In genomic region chr2:123128951-123129350, GRCh38 we compare ENCODE assay signal across 30 cellular contexts.
"Had no signal": no experiment of that assay in that cellular context is flagged by ENCODE, and none has a peak within 500 bp of the region (broad histone marks: within the 10 kb centered on the region; RNA-seq: fewer than 3 reads in every experiment).

No MANE protein-coding gene starts in this region.

- H3K36me3 Mint-ChIP-seq: activated naive CD4-positive, alpha-beta T cell treated with anti-CD3 and anti-CD28 coated beads, Interleukin-2, amount 10 ng/mL, durations not matched to agents 7 days and 5 days; activated naive CD8-positive, alpha-beta T cell treated with anti-CD3 and anti-CD28 coated beads, Interleukin-2, amount 10 ng/mL, durations not matched to agents 7 days and 5 days; brain had no signal

- H3K36me3 ChIP-seq: ascending aorta, breast epithelium, esophagus muscularis mucosa, gastrocnemius medialis had no signal

- H3K27ac ChIP-seq: ascending aorta, breast epithelium, esophagus muscularis mucosa, foreskin keratinocyte, gastrocnemius medialis, VCaP had no signal

- H3K4me3 Mint-ChIP-seq: activated CD4-positive, alpha-beta memory T cell treated with anti-CD3 and anti-CD28 coated beads, Interleukin-2, amount 10 ng/mL, durations not matched to agents 7 days and 5 days; activated CD4-positive, alpha-beta T cell treated with anti-CD3 and anti-CD28 coated beads, Interleukin-2, amount 10 ng/mL, durations not matched to agents 7 days and 5 days; activated naive CD4-positive, alpha-beta T cell treated with anti-CD3 and anti-CD28 coated beads, Interleukin-2, amount 10 ng/mL, durations not matched to agents 7 days and 5 days; activated naive CD8-positive, alpha-beta T cell treated with anti-CD3 and anti-CD28 coated beads, Interleukin-2, amount 10 ng/mL, durations not matched to agents 7 days and 5 days; activated T-cell treated with anti-CD3 and anti-CD28 coated beads, Interleukin-2, amount 50 U/mL, for 24 hours; activated T-cell treated with anti-CD3 and anti-CD28 coated beads, Interleukin-2, amount 50 U/mL, for 72 hours; brain; central memory CD8-positive, alpha-beta T cell; effector memory CD8-positive, alpha-beta T cell; WTC11 had no signal

- H3K4me1 Mint-ChIP-seq: activated CD4-positive, alpha-beta memory T cell treated with anti-CD3 and anti-CD28 coated beads, Interleukin-2, amount 10 ng/mL, durations not matched to agents 7 days and 5 days; activated CD4-positive, alpha-beta T cell treated with anti-CD3 and anti-CD28 coated beads, Interleukin-2, amount 10 ng/mL, durations not matched to agents 7 days and 5 days; activated naive CD4-positive, alpha-beta T cell treated with anti-CD3 and anti-CD28 coated beads, Interleukin-2, amount 10 ng/mL, durations not matched to agents 7 days and 5 days; activated naive CD8-positive, alpha-beta T cell treated with anti-CD3 and anti-CD28 coated beads, Interleukin-2, amount 10 ng/mL, durations not matched to agents 7 days and 5 days; brain; central memory CD8-positive, alpha-beta T cell; WTC11 had no signal

- H3K27me3 ChIP-seq: ascending aorta, breast epithelium, esophagus muscularis mucosa, foreskin keratinocyte, gastrocnemius medialis had no signal

- H3K27me3 Mint-ChIP-seq: activated CD4-positive, alpha-beta memory T cell treated with anti-CD3 and anti-CD28 coated beads, Interleukin-2, amount 10 ng/mL, durations not matched to agents 7 days and 5 days; activated CD4-positive, alpha-beta T cell treated with anti-CD3 and anti-CD28 coated beads, Interleukin-2, amount 10 ng/mL, durations not matched to agents 7 days and 5 days; activated naive CD4-positive, alpha-beta T cell treated with anti-CD3 and anti-CD28 coated beads, Interleukin-2, amount 10 ng/mL, durations not matched to agents 7 days and 5 days; activated naive CD8-positive, alpha-beta T cell treated with anti-CD3 and anti-CD28 coated beads, Interleukin-2, amount 10 ng/mL, durations not matched to agents 7 days and 5 days; activated T-cell treated with anti-CD3 and anti-CD28 coated beads, Interleukin-2, amount 50 U/mL, for 24 hours; central memory CD8-positive, alpha-beta T cell; effector memory CD8-positive, alpha-beta T cell had no signal

- H3K27ac Mint-ChIP-seq: activated CD4-positive, alpha-beta memory T cell treated with anti-CD3 and anti-CD28 coated beads, Interleukin-2, amount 10 ng/mL, durations not matched to agents 7 days and 5 days; activated CD4-positive, alpha-beta T cell treated with anti-CD3 and anti-CD28 coated beads, Interleukin-2, amount 10 ng/mL, durations not matched to agents 7 days and 5 days; activated naive CD4-positive, alpha-beta T cell treated with anti-CD3 and anti-CD28 coated beads, Interleukin-2, amount 10 ng/mL, durations not matched to agents 7 days and 5 days; activated naive CD4-positive, alpha-beta T cell treated with anti-CD3 and anti-CD28 coated beads, Interleukin-2, amount 50 U/mL, for 72 hours; activated naive CD8-positive, alpha-beta T cell treated with anti-CD3 and anti-CD28 coated beads, Interleukin-2, amount 10 ng/mL, durations not matched to agents 7 days and 5 days; activated T-cell treated with anti-CD3 and anti-CD28 coated beads, Interleukin-2, amount 50 U/mL, for 24 hours; activated T-cell treated with anti-CD3 and anti-CD28 coated beads, Interleukin-2, amount 50 U/mL, for 72 hours; brain; effector memory CD8-positive, alpha-beta T cell; WTC11 had no signal

- H3K4me3 ChIP-seq: ascending aorta, breast epithelium, esophagus muscularis mucosa, gastrocnemius medialis had no signal

- ATAC-seq: activated naive CD4-positive, alpha-beta T cell treated with anti-CD3 and anti-CD28 coated beads, Interleukin-2, amount 50 U/mL, for 72 hours; activated T-cell treated with anti-CD3 and anti-CD28 coated beads, Interleukin-2, amount 50 U/mL, for 72 hours; effector memory CD8-positive, alpha-beta T cell; foreskin keratinocyte; gastrocnemius medialis; WTC11 had no signal

- H3K9me3 ChIP-seq: gastrocnemius medialis had no signal

- DNase-seq: activated CD4-positive, alpha-beta memory T cell treated with anti-CD3 and anti-CD28 coated beads, Interleukin-2, amount 10 ng/mL, durations not matched to agents 7 days and 5 days; activated CD4-positive, alpha-beta T cell treated with anti-CD3 and anti-CD28 coated beads for 1 hour; activated CD4-positive, alpha-beta T cell treated with anti-CD3 and anti-CD28 coated beads for 4 hours; activated CD4-positive, alpha-beta T cell treated with anti-CD3 and anti-CD28 coated beads, Interleukin-2, amount 10 ng/mL, durations not matched to agents 7 days and 5 days; activated CD4-positive, alpha-beta T cell treated with anti-CD3 and anti-CD28 coated beads, Interleukin-2, amount 50 U/mL, for 4 hours; activated CD8-positive, alpha-beta memory T cell treated with anti-CD3 and anti-CD28 coated beads, Interleukin-2, amount 50 U/mL, for 48 hours; activated gamma-delta T cell; activated naive CD4-positive, alpha-beta T cell; activated naive CD4-positive, alpha-beta T cell treated with anti-CD3 and anti-CD28 coated beads, Interleukin-2, amount 10 ng/mL, durations not matched to agents 7 days and 5 days; activated naive CD8-positive, alpha-beta T cell treated with anti-CD3 and anti-CD28 coated beads, Interleukin-2, amount 10 ng/mL, durations not matched to agents 7 days and 5 days; activated T-cell treated with anti-CD3 and anti-CD28 coated beads for 4 hours; activated T-cell treated with anti-CD3 and anti-CD28 coated beads, Interleukin-2, amount 50 U/mL, for 24 hours; activated T-cell treated with anti-CD3 and anti-CD28 coated beads, Interleukin-2, amount 50 U/mL, for 72 hours; cortex of kidney; dermis blood vessel endothelial cell; effector CD4-positive, alpha-beta T cell; effector memory CD8-positive, alpha-beta T cell; erythroblast; foreskin keratinocyte; gastrocnemius medialis; glutamatergic neuron; T-helper 2 cell had no signal

- H3K4me1 ChIP-seq: ascending aorta, breast epithelium, esophagus muscularis mucosa, foreskin keratinocyte, gastrocnemius medialis had no signal
